In the genomic region with DNA sequence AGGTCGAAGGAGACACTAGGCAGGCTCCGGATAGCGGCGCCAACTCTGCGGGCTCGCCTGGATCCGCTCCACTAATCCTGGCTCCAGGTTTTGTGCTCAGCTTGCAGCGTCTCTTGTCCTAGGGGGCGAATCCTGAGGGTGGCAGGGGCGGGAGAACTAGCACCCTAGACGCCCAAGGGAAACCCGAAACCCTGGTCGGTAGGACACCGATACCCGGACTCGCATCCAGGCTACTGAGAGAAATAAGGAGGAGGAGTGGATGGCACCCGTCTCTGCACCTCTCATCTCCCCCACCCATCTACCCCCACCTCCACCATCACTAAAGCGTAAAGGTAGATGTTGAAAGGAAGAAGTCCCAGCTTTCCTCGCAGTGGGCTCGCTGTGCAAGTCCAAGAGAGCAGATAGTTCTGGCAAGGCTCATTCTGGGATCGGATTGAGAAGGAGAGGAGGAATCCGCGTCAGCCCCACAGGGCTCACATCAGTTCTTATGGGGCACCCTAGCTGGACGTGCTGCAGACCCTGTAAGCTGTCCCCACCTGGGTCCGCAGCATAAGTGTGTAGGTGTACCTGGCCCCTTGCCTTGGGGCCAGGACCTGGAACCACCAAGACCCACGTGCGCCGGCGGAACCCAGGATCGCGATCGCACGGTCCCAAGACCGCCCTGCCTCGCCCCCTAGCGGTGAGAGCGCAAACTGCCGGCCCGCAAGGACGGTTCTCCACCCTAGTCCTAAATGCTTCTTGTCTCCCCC, we compare ENCODE assay signal across 1 cellular context.
A peak's percentile ranks its signal among the peaks of the same experiment; 100 is the strongest.
TF ChIP-seq lines count a peak whose summit lies in the region.

No MANE protein-coding gene starts in this region.

TF ChIP-seq in K562, 482 proteins besides CTCF, POLR2A, EP300 and RAD21 (continued from another document and continues in another):
- TF ChIP-seq, protein P1, sequence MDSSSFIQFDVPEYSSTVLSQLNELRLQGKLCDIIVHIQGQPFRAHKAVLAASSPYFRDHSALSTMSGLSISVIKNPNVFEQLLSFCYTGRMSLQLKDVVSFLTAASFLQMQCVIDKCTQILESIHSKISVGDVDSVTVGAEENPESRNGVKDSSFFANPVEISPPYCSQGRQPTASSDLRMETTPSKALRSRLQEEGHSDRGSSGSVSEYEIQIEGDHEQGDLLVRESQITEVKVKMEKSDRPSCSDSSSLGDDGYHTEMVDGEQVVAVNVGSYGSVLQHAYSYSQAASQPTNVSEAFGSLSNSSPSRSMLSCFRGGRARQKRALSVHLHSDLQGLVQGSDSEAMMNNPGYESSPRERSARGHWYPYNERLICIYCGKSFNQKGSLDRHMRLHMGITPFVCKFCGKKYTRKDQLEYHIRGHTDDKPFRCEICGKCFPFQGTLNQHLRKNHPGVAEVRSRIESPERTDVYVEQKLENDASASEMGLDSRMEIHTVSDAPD (CRISPR knock-in tag; IDR thresholded peaks at IDR 0.05) = no peak
- TF ChIP-seq, protein P2, sequence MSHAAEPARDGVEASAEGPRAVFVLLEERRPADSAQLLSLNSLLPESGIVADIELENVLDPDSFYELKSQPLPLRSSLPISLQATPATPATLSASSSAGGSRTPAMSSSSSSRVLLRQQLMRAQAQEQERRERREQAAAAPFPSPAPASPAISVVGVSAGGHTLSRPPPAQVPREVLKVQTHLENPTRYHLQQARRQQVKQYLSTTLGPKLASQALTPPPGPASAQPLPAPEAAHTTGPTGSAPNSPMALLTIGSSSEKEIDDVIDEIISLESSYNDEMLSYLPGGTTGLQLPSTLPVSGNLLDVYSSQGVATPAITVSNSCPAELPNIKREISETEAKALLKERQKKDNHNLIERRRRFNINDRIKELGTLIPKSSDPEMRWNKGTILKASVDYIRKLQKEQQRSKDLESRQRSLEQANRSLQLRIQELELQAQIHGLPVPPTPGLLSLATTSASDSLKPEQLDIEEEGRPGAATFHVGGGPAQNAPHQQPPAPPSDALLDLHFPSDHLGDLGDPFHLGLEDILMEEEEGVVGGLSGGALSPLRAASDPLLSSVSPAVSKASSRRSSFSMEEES (CRISPR knock-in tag; IDR thresholded peaks at IDR 0.05) = no peak
- TF ChIP-seq ATF1 (CRISPR knock-in tag; IDR thresholded peaks at IDR 0.05) = no peak
- peak; percentile 25 for TF ChIP-seq ATF1 (tag; IDR thresholded peaks at IDR 0.05)
- no peak for TF ChIP-seq MEIS2 (IDR thresholded peaks at IDR 0.05; ENCODE audit: partially characterized antibody)
- TF ChIP-seq, protein P3, sequence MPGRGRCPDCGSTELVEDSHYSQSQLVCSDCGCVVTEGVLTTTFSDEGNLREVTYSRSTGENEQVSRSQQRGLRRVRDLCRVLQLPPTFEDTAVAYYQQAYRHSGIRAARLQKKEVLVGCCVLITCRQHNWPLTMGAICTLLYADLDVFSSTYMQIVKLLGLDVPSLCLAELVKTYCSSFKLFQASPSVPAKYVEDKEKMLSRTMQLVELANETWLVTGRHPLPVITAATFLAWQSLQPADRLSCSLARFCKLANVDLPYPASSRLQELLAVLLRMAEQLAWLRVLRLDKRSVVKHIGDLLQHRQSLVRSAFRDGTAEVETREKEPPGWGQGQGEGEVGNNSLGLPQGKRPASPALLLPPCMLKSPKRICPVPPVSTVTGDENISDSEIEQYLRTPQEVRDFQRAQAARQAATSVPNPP (IDR thresholded peaks at IDR 0.05; ENCODE audit: borderline replicate concordance, insufficient read depth, insufficient read length) = no peak
- no peak for TF ChIP-seq SP2 (IDR thresholded peaks at IDR 0.05; ENCODE audit: extremely low read depth, low read depth, low read length, poor library complexity, severe bottlenecking)
- peak; percentile 39; the same call in 1 of the 2 replicates for TF ChIP-seq KLF16 (IDR thresholded peaks at IDR 0.05)
- TF ChIP-seq, protein P4, sequence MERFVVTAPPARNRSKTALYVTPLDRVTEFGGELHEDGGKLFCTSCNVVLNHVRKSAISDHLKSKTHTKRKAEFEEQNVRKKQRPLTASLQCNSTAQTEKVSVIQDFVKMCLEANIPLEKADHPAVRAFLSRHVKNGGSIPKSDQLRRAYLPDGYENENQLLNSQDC (CRISPR knock-in tag; IDR thresholded peaks at IDR 0.05) = no peak
- TF ChIP-seq CHD2 (IDR thresholded peaks at IDR 0.05; ENCODE audit: low read depth, low read length) = 0 out of 2 replicates have a peak, but pooled peaks have one; percentile 40
- TF ChIP-seq, protein P5, sequence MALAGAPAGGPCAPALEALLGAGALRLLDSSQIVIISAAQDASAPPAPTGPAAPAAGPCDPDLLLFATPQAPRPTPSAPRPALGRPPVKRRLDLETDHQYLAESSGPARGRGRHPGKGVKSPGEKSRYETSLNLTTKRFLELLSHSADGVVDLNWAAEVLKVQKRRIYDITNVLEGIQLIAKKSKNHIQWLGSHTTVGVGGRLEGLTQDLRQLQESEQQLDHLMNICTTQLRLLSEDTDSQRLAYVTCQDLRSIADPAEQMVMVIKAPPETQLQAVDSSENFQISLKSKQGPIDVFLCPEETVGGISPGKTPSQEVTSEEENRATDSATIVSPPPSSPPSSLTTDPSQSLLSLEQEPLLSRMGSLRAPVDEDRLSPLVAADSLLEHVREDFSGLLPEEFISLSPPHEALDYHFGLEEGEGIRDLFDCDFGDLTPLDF (CRISPR knock-in tag; IDR thresholded peaks at IDR 0.05) = no peak
- no peak for TF ChIP-seq NCOR1 (IDR thresholded peaks at IDR 0.05)
- no peak for TF ChIP-seq SMAD2 (IDR thresholded peaks at IDR 0.05; ENCODE audit: low read depth, low read length)
- no peak for TF ChIP-seq MCM3 (IDR thresholded peaks at IDR 0.05)
- TF ChIP-seq NR1H2 (CRISPR knock-in tag; IDR thresholded peaks at IDR 0.05) = no peak
- TF ChIP-seq SMARCA5 (IDR thresholded peaks at IDR 0.05) = no peak
- TF ChIP-seq ZNF766 (CRISPR knock-in tag; conservative IDR thresholded peaks at IDR 0.05) = no peak
- TF ChIP-seq POLR3G (IDR thresholded peaks at IDR 0.05; ENCODE audit: extremely low read depth, insufficient read length, insufficient replicate concordance) = no peak
- TF ChIP-seq, protein P6, sequence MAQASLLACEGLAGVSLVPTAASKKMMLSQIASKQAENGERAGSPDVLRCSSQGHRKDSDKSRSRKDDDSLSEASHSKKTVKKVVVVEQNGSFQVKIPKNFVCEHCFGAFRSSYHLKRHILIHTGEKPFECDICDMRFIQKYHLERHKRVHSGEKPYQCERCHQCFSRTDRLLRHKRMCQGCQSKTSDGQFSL (CRISPR knock-in tag; IDR thresholded peaks at IDR 0.05) = no peak
- TF ChIP-seq, protein P6 (tag; IDR thresholded peaks at IDR 0.05) = no peak
- TF ChIP-seq, protein P7, sequence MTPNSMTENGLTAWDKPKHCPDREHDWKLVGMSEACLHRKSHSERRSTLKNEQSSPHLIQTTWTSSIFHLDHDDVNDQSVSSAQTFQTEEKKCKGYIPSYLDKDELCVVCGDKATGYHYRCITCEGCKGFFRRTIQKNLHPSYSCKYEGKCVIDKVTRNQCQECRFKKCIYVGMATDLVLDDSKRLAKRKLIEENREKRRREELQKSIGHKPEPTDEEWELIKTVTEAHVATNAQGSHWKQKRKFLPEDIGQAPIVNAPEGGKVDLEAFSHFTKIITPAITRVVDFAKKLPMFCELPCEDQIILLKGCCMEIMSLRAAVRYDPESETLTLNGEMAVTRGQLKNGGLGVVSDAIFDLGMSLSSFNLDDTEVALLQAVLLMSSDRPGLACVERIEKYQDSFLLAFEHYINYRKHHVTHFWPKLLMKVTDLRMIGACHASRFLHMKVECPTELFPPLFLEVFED (CRISPR knock-in tag; conservative IDR thresholded peaks at IDR 0.05) = no peak
- TF ChIP-seq MAFG (tag; conservative IDR thresholded peaks at IDR 0.05) = no peak
- TF ChIP-seq RFX5 (IDR thresholded peaks at IDR 0.05; ENCODE audit: low read depth, low read length) = no peak
- TF ChIP-seq TGIF2 (CRISPR knock-in tag; IDR thresholded peaks at IDR 0.05) = no peak
- TF ChIP-seq SIX5 (IDR thresholded peaks at IDR 0.05; ENCODE audit: borderline replicate concordance in 1 of 2, insufficient read depth in 1 of 2, low read depth in 1 of 2, low read length in 2 of 2) = no peak
- no peak for TF ChIP-seq ZNF778 (CRISPR knock-in tag; IDR thresholded peaks at IDR 0.05)
- TF ChIP-seq, protein P8, sequence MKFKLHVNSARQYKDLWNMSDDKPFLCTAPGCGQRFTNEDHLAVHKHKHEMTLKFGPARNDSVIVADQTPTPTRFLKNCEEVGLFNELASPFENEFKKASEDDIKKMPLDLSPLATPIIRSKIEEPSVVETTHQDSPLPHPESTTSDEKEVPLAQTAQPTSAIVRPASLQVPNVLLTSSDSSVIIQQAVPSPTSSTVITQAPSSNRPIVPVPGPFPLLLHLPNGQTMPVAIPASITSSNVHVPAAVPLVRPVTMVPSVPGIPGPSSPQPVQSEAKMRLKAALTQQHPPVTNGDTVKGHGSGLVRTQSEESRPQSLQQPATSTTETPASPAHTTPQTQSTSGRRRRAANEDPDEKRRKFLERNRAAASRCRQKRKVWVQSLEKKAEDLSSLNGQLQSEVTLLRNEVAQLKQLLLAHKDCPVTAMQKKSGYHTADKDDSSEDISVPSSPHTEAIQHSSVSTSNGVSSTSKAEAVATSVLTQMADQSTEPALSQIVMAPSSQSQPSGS (CRISPR knock-in tag; IDR thresholded peaks at IDR 0.05) = no peak
- TF ChIP-seq, protein P9, sequence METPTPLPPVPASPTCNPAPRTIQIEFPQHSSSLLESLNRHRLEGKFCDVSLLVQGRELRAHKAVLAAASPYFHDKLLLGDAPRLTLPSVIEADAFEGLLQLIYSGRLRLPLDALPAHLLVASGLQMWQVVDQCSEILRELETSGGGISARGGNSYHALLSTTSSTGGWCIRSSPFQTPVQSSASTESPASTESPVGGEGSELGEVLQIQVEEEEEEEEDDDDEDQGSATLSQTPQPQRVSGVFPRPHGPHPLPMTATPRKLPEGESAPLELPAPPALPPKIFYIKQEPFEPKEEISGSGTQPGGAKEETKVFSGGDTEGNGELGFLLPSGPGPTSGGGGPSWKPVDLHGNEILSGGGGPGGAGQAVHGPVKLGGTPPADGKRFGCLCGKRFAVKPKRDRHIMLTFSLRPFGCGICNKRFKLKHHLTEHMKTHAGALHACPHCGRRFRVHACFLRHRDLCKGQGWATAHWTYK (CRISPR knock-in tag; IDR thresholded peaks at IDR 0.05) = no peak
- TF ChIP-seq NUFIP1 (IDR thresholded peaks at IDR 0.05; ENCODE audit: partially characterized antibody) = no peak
- TF ChIP-seq ZNF165 (CRISPR knock-in tag; IDR thresholded peaks at IDR 0.05; ENCODE audit: borderline replicate concordance) = no peak
- no peak for TF ChIP-seq MTA1 (IDR thresholded peaks at IDR 0.05; ENCODE audit: borderline replicate concordance)
- TF ChIP-seq BRF1 (IDR thresholded peaks at IDR 0.05; ENCODE audit: borderline replicate concordance, extremely low read depth, insufficient read length) = no peak
- TF ChIP-seq HCFC1 (IDR thresholded peaks at IDR 0.05; ENCODE audit: low read depth, low read length) = peak; percentile 18; the same call in 1 of the 2 replicates
- TF ChIP-seq, protein P10, sequence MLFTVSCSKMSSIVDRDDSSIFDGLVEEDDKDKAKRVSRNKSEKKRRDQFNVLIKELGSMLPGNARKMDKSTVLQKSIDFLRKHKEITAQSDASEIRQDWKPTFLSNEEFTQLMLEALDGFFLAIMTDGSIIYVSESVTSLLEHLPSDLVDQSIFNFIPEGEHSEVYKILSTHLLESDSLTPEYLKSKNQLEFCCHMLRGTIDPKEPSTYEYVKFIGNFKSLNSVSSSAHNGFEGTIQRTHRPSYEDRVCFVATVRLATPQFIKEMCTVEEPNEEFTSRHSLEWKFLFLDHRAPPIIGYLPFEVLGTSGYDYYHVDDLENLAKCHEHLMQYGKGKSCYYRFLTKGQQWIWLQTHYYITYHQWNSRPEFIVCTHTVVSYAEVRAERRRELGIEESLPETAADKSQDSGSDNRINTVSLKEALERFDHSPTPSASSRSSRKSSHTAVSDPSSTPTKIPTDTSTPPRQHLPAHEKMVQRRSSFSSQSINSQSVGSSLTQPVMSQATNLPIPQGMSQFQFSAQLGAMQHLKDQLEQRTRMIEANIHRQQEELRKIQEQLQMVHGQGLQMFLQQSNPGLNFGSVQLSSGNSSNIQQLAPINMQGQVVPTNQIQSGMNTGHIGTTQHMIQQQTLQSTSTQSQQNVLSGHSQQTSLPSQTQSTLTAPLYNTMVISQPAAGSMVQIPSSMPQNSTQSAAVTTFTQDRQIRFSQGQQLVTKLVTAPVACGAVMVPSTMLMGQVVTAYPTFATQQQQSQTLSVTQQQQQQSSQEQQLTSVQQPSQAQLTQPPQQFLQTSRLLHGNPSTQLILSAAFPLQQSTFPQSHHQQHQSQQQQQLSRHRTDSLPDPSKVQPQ (CRISPR knock-in tag; IDR thresholded peaks at IDR 0.05; ENCODE audit: borderline replicate concordance) = no peak
- TF ChIP-seq LEF1 (IDR thresholded peaks at IDR 0.05) = no peak
- TF ChIP-seq MYC (IDR thresholded peaks at IDR 0.05; ENCODE audit: low read depth, low read length) = peak; percentile 81
- no peak for TF ChIP-seq MYC (CRISPR knock-in tag; IDR thresholded peaks at IDR 0.05; ENCODE audit: borderline replicate concordance, low read depth)
- no peak for TF ChIP-seq ZNF140 (CRISPR knock-in tag; IDR thresholded peaks at IDR 0.05)
- TF ChIP-seq XRCC4 (IDR thresholded peaks at IDR 0.05; ENCODE audit: extremely low read depth, insufficient read depth, insufficient read length) = no peak
- no peak for TF ChIP-seq PML (IDR thresholded peaks at IDR 0.05; ENCODE audit: low read length)
- TF ChIP-seq FOXM1 (IDR thresholded peaks at IDR 0.05; ENCODE audit: low read depth) = no peak
- TF ChIP-seq FOXM1 (CRISPR knock-in tag; IDR thresholded peaks at IDR 0.05; ENCODE audit: low read depth) = no peak
- no peak for TF ChIP-seq RHOXF2B (CRISPR knock-in tag; conservative IDR thresholded peaks at IDR 0.05)
- no peak; the same call in none of the 2 replicates for TF ChIP-seq TOE1 (IDR thresholded peaks at IDR 0.05; ENCODE audit: borderline replicate concordance)
- TF ChIP-seq TOE1 (CRISPR knock-in tag; IDR thresholded peaks at IDR 0.05; ENCODE audit: borderline replicate concordance, low read depth) = no peak
- TF ChIP-seq MBD2 (IDR thresholded peaks at IDR 0.05; ENCODE audit: borderline replicate concordance, low read depth) = no peak
- no peak for TF ChIP-seq ZNF143 (CRISPR knock-in tag; IDR thresholded peaks at IDR 0.05)
- TF ChIP-seq ZNF507 (tag; conservative IDR thresholded peaks at IDR 0.05) = no peak
